Comparison of ENCODE assay signal across 21 cellular contexts in the genomic region with DNA sequence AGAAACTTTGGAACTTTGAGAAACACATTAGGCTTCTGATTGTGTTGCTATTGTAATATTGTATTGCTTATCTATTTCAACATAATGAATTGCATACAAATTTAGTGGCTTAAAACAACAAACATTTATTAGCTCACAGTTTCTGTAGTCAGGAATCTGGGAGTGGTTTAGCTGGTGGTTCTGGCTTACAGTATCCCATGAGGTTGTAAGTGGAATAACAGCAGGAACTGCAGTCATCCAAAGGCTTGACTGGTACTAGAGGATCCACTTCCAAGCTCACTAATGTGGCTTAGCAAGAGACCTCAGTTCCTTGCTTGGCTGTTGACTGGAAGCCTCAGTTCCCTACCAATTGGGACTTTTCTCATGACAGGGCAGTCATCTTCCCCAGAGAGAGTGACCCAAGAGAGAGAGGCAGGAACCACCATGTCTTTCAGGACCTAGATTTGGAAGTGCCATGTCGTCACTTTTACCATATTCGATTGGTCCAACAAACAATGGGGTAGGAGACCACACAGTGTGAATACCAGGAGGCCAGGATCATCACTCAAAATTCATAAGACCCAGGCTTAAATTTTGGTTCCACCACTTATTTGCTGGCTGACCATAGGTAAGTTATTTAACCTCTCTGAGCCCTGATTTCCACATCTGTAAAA. TPM values are rescaled to one million over a fixed set of nuclear protein-coding genes. Genes with fewer than 3 reads are reported as not detected.
DNase-seq lines count a peak whose midpoint lies in the region; ATAC-seq and TF ChIP-seq lines count a peak whose summit lies in the region.
"Had no signal": no experiment of that assay in that cellular context is flagged by ENCODE, and none has a peak within 500 bp of the region (broad histone marks: within the 10 kb centered on the region; RNA-seq: fewer than 3 reads in every experiment).

No MANE protein-coding gene starts in this region.

- H3K4me3 ChIP-seq in HCT116 (replicated peaks in 1 of 2; ENCODE audit: low read depth in 1 of 2, low read length in 2 of 2) (no peak overlapping the region), cardiac fibroblast (replicated peaks in 1 of 2; ENCODE audit: low read depth in 2 of 2, low read length in 2 of 2) (no peak overlapping the region)
- H3K4me3 ChIP-seq: mucosa of descending colon, SJCRH30 had no signal

- intact Hi-C loops in HCT116 (cut with micrococcal nuclease): no loop called here

- no peak for TF ChIP-seq RAD21 in HCT116 (IDR thresholded peaks at IDR 0.05; ENCODE audit: low read depth)

- H3K9ac ChIP-seq in HCT116 (ENCODE audit: low read length): no peak overlapping the region
- H3K9ac ChIP-seq: KMS-11 had no signal

- TF ChIP-seq CTCF in HCT116 (IDR thresholded peaks at IDR 0.05 in 2 of 3, conservative IDR thresholded peaks at IDR 0.05 in 1 of 3; ENCODE audit: borderline replicate concordance in 1 of 3, insufficient read depth in 1 of 3, low read depth in 2 of 3, low read length in 2 of 3) (no peak), cardiac fibroblast (IDR thresholded peaks at IDR 0.05; ENCODE audit: low read depth, low read length) (no peak), foreskin keratinocyte (conservative IDR thresholded peaks at IDR 0.05) (peak; percentile 9)

- POLR2A ChIA-PET in HCT116 (lab: Charles Lee): no interaction called here

- DNase-seq in AG20443 (ENCODE audit: low spot score): peak; percentile 50
- DNase-seq in HCT116 (ENCODE audit: low read depth, low spot score): no peak
- DNase-seq in cardiac fibroblast (ENCODE audit: low read depth in 2 of 2): peak; percentile 13
- DNase-seq in foreskin keratinocyte: peak; percentile 16 to 32
- no peak for DNase-seq in NCI-H446 treated with DMSO at 0.1 percent for 48 hours (lab: John Stamatoyannopoulos, UW)
- DNase-seq in NCI-H128 (lab: John Stamatoyannopoulos, UW; ENCODE audit: unreplicated experiment): no peak
- DNase-seq in NCI-H526 treated with DMSO at 0.1 percent for 48 hours (lab: John Stamatoyannopoulos, UW): no peak
- no peak for DNase-seq in A172 (ENCODE audit: low spot score)
- DNase-seq: activated CD4-positive, alpha-beta memory T cell treated with anti-CD3 and anti-CD28 coated beads, Interleukin-2, amount 10 ng/mL, durations not matched to agents 7 days and 5 days; activated T-cell treated with anti-CD3 and anti-CD28 coated beads, Interleukin-2, amount 50 U/mL, for 48 hours; CD8-positive, alpha-beta T cell; mucosa of descending colon; NCI-H1092; NCI-H2029 treated with DMSO at 0.1 percent for 48 hours; NCI-H524; PC-3; SJCRH30; T-helper 17 cell had no signal

- no peaks in the 10 kb centered on the region for H4K20me1 ChIP-seq in HCT116 (ENCODE audit: insufficient read depth)

- no peak overlapping the region for H2AFZ ChIP-seq in HCT116 (ENCODE audit: low read depth, low read length, poor library complexity, severe bottlenecking)

- no peaks in the 10 kb centered on the region for H3K27me3 ChIP-seq in HCT116 (ENCODE audit: insufficient read depth, low read length)
- H3K27me3 ChIP-seq in foreskin keratinocyte: no peaks in the 10 kb centered on the region
- H3K27me3 ChIP-seq: SJCRH30 had no signal

- peak; percentile 50; the same call in 1 of the 2 replicates for ATAC-seq in HCT116
- ATAC-seq in foreskin keratinocyte: peak; percentile 52
- ATAC-seq: CD8-positive, alpha-beta T cell; left lobe of liver; mucosa of descending colon; PC-3; T-helper 17 cell had no signal

- H3K27ac ChIP-seq in HCT116 (ENCODE audit: low read depth, low read length) (no peak overlapping the region), foreskin keratinocyte (no peak overlapping the region)
- H3K27ac ChIP-seq: KMS-11, SJCRH30, VCaP had no signal

- H3K9me2 ChIP-seq in HCT116 (ENCODE audit: insufficient read depth): no peaks in the 10 kb centered on the region

- no peak overlapping the region for H3K4me2 ChIP-seq in HCT116 (ENCODE audit: low read length)
- H3K4me2 ChIP-seq: KMS-11 had no signal

- no peaks in the 10 kb centered on the region for H3K36me3 ChIP-seq in HCT116 (ENCODE audit: control insufficient read depth in 1 of 2, insufficient read depth in 2 of 2, low read length in 2 of 2)
- H3K36me3 ChIP-seq: SJCRH30 had no signal

- no TSS peak for BruUV-seq in HCT116 (replicated peaks; lab: Mats Ljungman, UMichigan)

- no peaks in the 10 kb centered on the region for H3K79me2 ChIP-seq in HCT116 (ENCODE audit: insufficient read depth, low read length)

- H3K9me3 ChIP-seq in HCT116 (ENCODE audit: control insufficient read depth in 1 of 2, insufficient read depth in 1 of 2, low read depth in 1 of 2, low read length in 2 of 2): no peaks in the 10 kb centered on the region
- H3K9me3 ChIP-seq: mucosa of descending colon, SJCRH30 had no signal

- CTCF ChIA-PET in HCT116 (lab: Charles Lee): interaction anchor here (2.9 kb wide), 1 partner anchor 18 kb away, joined by 7 read pairs; no protein-coding TSS in a partner anchor

- RAD21 ChIA-PET in HCT116 (lab: Charles Lee; ENCODE audit: low non-redundant PET in 1 of 2, low total read pairs in 2 of 2, uncharacterized antibody in 2 of 2, unreplicated experiment in 2 of 2): no interaction called here

- H3K4me1 ChIP-seq in HCT116 (ENCODE audit: control insufficient read depth in 1 of 2, insufficient read depth in 2 of 2, low read length in 2 of 2): no peaks in the 10 kb centered on the region
- H3K4me1 ChIP-seq in foreskin keratinocyte: no peaks in the 10 kb centered on the region
- H3K4me1 ChIP-seq: SJCRH30 had no signal

- no peak for TF ChIP-seq POLR2A in HCT116 (IDR thresholded peaks at IDR 0.05; ENCODE audit: borderline replicate concordance, extremely low read depth, insufficient read depth, insufficient read length)

TF ChIP-seq in HCT116, 20 proteins besides CTCF, POLR2A, EP300 and RAD21:
- TF ChIP-seq EZH2 (IDR thresholded peaks at IDR 0.05) (no peak), SP1 (IDR thresholded peaks at IDR 0.05; ENCODE audit: low read depth) (no peak), CEBPB (IDR thresholded peaks at IDR 0.05; ENCODE audit: low read depth) (no peak)

RNA-seq across cellular contexts. Expression of gene RASSF10, which starts 27.1 kb away (rescaled TPM):
- total RNA-seq in HCT116 (2021; ENCODE audit: unreplicated experiment) (not detected), foreskin keratinocyte (1.2 and 3.6 TPM in 2 replicates)
- not detected in 2 replicates for polyA plus RNA-seq in HCT116 (2012)
- polyA plus RNA-seq in foreskin keratinocyte: 1.1 and 2.4 TPM in 2 replicates
- total RNA-seq in A172 (2014; rRNA removed; shearing (Covaris generic)): not detected in 2 replicates
- total RNA-seq: activated CD4-positive, alpha-beta memory T cell treated with anti-CD3 and anti-CD28 coated beads, Interleukin-2, amount 10 ng/mL, durations not matched to agents 7 days and 5 days; CD8-positive, alpha-beta T cell; left lobe of liver; PC-3; T-helper 17 cell had no signal

Comparison
In these comparisons a context has a peak if more than half of its experiments do, and no peak if none do; other contexts are left out.
1. DNase-seq: peak in AG20443 (single experiment), cardiac fibroblast (2 of 2) and foreskin keratinocyte (2 of 2); none in HCT116 (single experiment), NCI-H446 treated with DMSO at 0.1 percent for 48 hours (single experiment), NCI-H128 (single experiment), NCI-H526 treated with DMSO at 0.1 percent for 48 hours (single experiment) and A172 (single experiment).